Comparison of ENCODE assay signal across 2 cellular contexts in genomic region chr19:2242092-2242537, GRCh38.
TF ChIP-seq lines count a peak whose summit lies in the region.

No MANE protein-coding gene starts in this region.

TF ChIP-seq in GM23338, 12 proteins besides CTCF, POLR2A, EP300 and RAD21:
- TF ChIP-seq, protein P1, sequence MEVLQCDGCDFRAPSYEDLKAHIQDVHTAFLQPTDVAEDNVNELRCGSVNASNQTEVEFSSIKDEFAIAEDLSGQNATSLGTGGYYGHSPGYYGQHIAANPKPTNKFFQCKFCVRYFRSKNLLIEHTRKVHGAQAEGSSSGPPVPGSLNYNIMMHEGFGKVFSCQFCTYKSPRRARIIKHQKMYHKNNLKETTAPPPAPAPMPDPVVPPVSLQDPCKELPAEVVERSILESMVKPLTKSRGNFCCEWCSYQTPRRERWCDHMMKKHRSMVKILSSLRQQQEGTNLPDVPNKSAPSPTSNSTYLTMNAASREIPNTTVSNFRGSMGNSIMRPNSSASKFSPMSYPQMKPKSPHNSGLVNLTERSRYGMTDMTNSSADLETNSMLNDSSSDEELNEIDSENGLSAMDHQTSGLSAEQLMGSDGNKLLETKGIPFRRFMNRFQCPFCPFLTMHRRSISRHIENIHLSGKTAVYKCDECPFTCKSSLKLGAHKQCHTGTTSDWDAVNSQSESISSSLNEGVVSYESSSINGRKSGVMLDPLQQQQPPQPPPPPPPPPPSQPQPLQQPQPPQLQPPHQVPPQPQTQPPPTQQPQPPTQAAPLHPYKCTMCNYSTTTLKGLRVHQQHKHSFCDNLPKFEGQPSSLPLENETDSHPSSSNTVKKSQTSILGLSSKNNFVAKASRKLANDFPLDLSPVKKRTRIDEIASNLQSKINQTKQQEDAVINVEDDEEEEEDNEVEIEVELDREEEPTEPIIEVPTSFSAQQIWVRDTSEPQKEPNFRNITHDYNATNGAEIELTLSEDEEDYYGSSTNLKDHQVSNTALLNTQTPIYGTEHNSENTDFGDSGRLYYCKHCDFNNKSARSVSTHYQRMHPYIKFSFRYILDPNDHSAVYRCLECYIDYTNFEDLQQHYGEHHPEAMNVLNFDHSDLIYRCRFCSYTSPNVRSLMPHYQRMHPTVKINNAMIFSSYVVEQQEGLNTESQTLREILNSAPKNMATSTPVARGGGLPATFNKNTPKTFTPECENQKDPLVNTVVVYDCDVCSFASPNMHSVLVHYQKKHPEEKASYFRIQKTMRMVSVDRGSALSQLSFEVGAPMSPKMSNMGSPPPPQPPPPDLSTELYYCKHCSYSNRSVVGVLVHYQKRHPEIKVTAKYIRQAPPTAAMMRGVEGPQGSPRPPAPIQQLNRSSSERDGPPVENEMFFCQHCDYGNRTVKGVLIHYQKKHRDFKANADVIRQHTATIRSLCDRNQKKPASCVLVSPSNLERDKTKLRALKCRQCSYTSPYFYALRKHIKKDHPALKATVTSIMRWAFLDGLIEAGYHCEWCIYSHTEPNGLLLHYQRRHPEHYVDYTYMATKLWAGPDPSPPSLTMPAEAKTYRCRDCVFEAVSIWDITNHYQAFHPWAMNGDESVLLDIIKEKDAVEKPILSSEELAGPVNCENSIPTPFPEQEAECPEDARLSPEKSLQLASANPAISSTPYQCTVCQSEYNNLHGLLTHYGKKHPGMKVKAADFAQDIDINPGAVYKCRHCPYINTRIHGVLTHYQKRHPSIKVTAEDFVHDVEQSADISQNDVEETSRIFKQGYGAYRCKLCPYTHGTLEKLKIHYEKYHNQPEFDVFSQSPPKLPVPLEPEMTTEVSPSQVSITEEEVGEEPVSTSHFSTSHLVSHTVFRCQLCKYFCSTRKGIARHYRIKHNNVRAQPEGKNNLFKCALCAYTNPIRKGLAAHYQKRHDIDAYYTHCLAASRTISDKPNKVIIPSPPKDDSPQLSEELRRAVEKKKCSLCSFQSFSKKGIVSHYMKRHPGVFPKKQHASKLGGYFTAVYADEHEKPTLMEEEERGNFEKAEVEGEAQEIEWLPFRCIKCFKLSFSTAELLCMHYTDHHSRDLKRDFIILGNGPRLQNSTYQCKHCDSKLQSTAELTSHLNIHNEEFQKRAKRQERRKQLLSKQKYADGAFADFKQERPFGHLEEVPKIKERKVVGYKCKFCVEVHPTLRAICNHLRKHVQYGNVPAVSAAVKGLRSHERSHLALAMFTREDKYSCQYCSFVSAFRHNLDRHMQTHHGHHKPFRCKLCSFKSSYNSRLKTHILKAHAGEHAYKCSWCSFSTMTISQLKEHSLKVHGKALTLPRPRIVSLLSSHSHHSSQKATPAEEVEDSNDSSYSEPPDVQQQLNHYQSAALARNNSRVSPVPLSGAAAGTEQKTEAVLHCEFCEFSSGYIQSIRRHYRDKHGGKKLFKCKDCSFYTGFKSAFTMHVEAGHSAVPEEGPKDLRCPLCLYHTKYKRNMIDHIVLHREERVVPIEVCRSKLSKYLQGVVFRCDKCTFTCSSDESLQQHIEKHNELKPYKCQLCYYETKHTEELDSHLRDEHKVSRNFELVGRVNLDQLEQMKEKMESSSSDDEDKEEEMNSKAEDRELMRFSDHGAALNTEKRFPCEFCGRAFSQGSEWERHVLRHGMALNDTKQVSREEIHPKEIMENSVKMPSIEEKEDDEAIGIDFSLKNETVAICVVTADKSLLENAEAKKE (CRISPR knock-in tag; IDR thresholded peaks at IDR 0.05): no peak
- TF ChIP-seq CREB1 (CRISPR knock-in tag; IDR thresholded peaks at IDR 0.05; ENCODE audit: low read depth) (no peak), REST (IDR thresholded peaks at IDR 0.05; ENCODE audit: unreplicated experiment) (no peak), POLR2AphosphoS5 (IDR thresholded peaks at IDR 0.05; ENCODE audit: low read depth) (no peak), ZNF331 (CRISPR knock-in tag; IDR thresholded peaks at IDR 0.05; ENCODE audit: low read depth) (no peak), JUNB (IDR thresholded peaks at IDR 0.05; ENCODE audit: unreplicated experiment) (no peak), ZNF114 (CRISPR knock-in tag; IDR thresholded peaks at IDR 0.05) (no peak), EZH2phosphoT487 (IDR thresholded peaks at IDR 0.05; ENCODE audit: unreplicated experiment) (no peak), NANOG (IDR thresholded peaks at IDR 0.05; ENCODE audit: borderline replicate concordance) (no peak)
- TF ChIP-seq, protein P2, sequence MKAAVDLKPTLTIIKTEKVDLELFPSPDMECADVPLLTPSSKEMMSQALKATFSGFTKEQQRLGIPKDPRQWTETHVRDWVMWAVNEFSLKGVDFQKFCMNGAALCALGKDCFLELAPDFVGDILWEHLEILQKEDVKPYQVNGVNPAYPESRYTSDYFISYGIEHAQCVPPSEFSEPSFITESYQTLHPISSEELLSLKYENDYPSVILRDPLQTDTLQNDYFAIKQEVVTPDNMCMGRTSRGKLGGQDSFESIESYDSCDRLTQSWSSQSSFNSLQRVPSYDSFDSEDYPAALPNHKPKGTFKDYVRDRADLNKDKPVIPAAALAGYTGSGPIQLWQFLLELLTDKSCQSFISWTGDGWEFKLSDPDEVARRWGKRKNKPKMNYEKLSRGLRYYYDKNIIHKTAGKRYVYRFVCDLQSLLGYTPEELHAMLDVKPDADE (IDR thresholded peaks at IDR 0.05): no peak

TF ChIP-seq in WTC11, 78 proteins besides CTCF, POLR2A, EP300 and RAD21 (continued from another document):
- TF ChIP-seq, protein P3, sequence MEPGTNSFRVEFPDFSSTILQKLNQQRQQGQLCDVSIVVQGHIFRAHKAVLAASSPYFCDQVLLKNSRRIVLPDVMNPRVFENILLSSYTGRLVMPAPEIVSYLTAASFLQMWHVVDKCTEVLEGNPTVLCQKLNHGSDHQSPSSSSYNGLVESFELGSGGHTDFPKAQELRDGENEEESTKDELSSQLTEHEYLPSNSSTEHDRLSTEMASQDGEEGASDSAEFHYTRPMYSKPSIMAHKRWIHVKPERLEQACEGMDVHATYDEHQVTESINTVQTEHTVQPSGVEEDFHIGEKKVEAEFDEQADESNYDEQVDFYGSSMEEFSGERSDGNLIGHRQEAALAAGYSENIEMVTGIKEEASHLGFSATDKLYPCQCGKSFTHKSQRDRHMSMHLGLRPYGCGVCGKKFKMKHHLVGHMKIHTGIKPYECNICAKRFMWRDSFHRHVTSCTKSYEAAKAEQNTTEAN (CRISPR knock-in tag; IDR thresholded peaks at IDR 0.05): no peak
- TF ChIP-seq SP1 (CRISPR knock-in tag; conservative IDR thresholded peaks at IDR 0.05) (no peak), NFE2L1 (CRISPR knock-in tag; IDR thresholded peaks at IDR 0.05) (no peak), JUN (CRISPR knock-in tag; IDR thresholded peaks at IDR 0.05) (no peak), ELF4 (CRISPR knock-in tag; IDR thresholded peaks at IDR 0.05; ENCODE audit: low read depth) (no peak), OVOL2 (CRISPR knock-in tag; IDR thresholded peaks at IDR 0.05; ENCODE audit: borderline replicate concordance) (no peak), TP53 (CRISPR knock-in tag; IDR thresholded peaks at IDR 0.05) (no peak), NR3C1 (CRISPR knock-in tag; conservative IDR thresholded peaks at IDR 0.05; ENCODE audit: low read depth) (no peak), ZNF396 (CRISPR knock-in tag; IDR thresholded peaks at IDR 0.05; ENCODE audit: borderline replicate concordance) (no peak), NFATC4 (CRISPR knock-in tag; IDR thresholded peaks at IDR 0.05) (no peak), HMGA2 (CRISPR knock-in tag; IDR thresholded peaks at IDR 0.05) (no peak), NR1H2 (CRISPR knock-in tag; IDR thresholded peaks at IDR 0.05) (no peak), AR (CRISPR knock-in tag; IDR thresholded peaks at IDR 0.05) (no peak), E2F5 (CRISPR knock-in tag; IDR thresholded peaks at IDR 0.05) (no peak), FOXJ3 (CRISPR knock-in tag; IDR thresholded peaks at IDR 0.05; ENCODE audit: borderline replicate concordance) (no peak)
